ENCODE assay signal across 8 cellular contexts in genomic region chr7:149310113-149310836, GRCh38. TPM values are rescaled to one million over a fixed set of nuclear protein-coding genes. Genes with fewer than 3 reads are reported as not detected.
DNase-seq lines count a peak whose midpoint lies in the region; ATAC-seq and TF ChIP-seq lines count a peak whose summit lies in the region.

No MANE protein-coding gene starts in this region.

- H3K36me3 ChIP-seq in left ventricle myocardium inferior, result no peaks in the 10 kb centered on the region

- H3K27ac Mint-ChIP-seq in WTC11, result no peak overlapping the region
- H3K27ac Mint-ChIP-seq in stimulated activated naive B cell treated with anti-CD40 and anti-IgM and Interleukin-4, amounts not matched to agents 10 μg/mL and 1 μg/mL and 100 μg/mL, for 72 hours, result no peak overlapping the region

- peak; percentile 92 for ATAC-seq in GM19351 (IDR thresholded peaks at IDR 0.05; ENCODE audit: unreplicated experiment)
- peak; percentile 80 for ATAC-seq in WTC11
- peak; percentile 71 to 89 for ATAC-seq in stimulated activated naive B cell treated with anti-CD40 and anti-IgM and Interleukin-4, amounts not matched to agents 10 μg/mL and 1 μg/mL and 100 μg/mL, for 72 hours (replicated peaks)

- no peak overlapping the region for H3K4me3 ChIP-seq in left ventricle myocardium inferior

- H3K36me3 Mint-ChIP-seq in WTC11, result no peaks in the 10 kb centered on the region
- H3K36me3 Mint-ChIP-seq in stimulated activated naive B cell treated with anti-CD40 and anti-IgM and Interleukin-4, amounts not matched to agents 10 μg/mL and 1 μg/mL and 100 μg/mL, for 72 hours, result peaks cover 0 to 3% of the 10 kb centered on the region in 2 donors

- peaks cover 14% of the 10 kb centered on the region; the same call in 1 of the 2 replicates for H3K9me3 Mint-ChIP-seq in WTC11
- peaks cover 0 to 2% of the 10 kb centered on the region in 2 donors for H3K9me3 Mint-ChIP-seq in stimulated activated naive B cell treated with anti-CD40 and anti-IgM and Interleukin-4, amounts not matched to agents 10 μg/mL and 1 μg/mL and 100 μg/mL, for 72 hours

- POLR2A ChIA-PET in WTC11 (lab: Charles Lee), result interaction anchor here (0.6 kb wide), 1 partner anchor 25 kb away, joined by 3 read pairs; no protein-coding TSS in a partner anchor

- intact Hi-C loops in left ventricle myocardium inferior (cut with micrococcal nuclease), result no loop called here

- H3K9me3 ChIP-seq in left ventricle myocardium inferior (replicated peaks), result no peaks in the 10 kb centered on the region

- peaks cover 3% of the 10 kb centered on the region for H3K27me3 Mint-ChIP-seq in WTC11 (ENCODE audit: low read depth)
- peaks cover 3% of the 10 kb centered on the region in 2 donors for H3K27me3 Mint-ChIP-seq in stimulated activated naive B cell treated with anti-CD40 and anti-IgM and Interleukin-4, amounts not matched to agents 10 μg/mL and 1 μg/mL and 100 μg/mL, for 72 hours

- H3K27ac ChIP-seq in left ventricle myocardium inferior (replicated peaks), result no peak overlapping the region

- H3K4me3 Mint-ChIP-seq in WTC11, result no peak overlapping the region
- no peak overlapping the region for H3K4me3 Mint-ChIP-seq in stimulated activated naive B cell treated with anti-CD40 and anti-IgM and Interleukin-4, amounts not matched to agents 10 μg/mL and 1 μg/mL and 100 μg/mL, for 72 hours

- DNase-seq in COLO829 (ENCODE audit: low spot score), result peak; percentile 85
- peak; percentile 55 for DNase-seq in NCI-H1105 treated with DMSO at 0.1 percent for 48 hours (lab: John Stamatoyannopoulos, UW)
- DNase-seq in WTC11 (ENCODE audit: low spot score), result no peak
- no peak for DNase-seq in left ventricle myocardium inferior
- no peak for DNase-seq in stimulated activated naive B cell treated with anti-CD40 and anti-IgM and Interleukin-4, amounts not matched to agents 10 μg/mL and 1 μg/mL and 100 μg/mL, for 72 hours
- no peak for DNase-seq in UCSD-AML1 (lab: John Stamatoyannopoulos, UW; ENCODE audit: unreplicated experiment)
- no peak for DNase-seq in SHP77 (lab: John Stamatoyannopoulos, UW)

- H3K27me3 ChIP-seq in left ventricle myocardium inferior (ENCODE audit: low read depth), result peaks cover 10% of the 10 kb centered on the region

- CTCF ChIA-PET in WTC11 (lab: Charles Lee), result interaction anchor here (0.6 to 3.1 kb wide), 30 partner anchors 10 to 353 kb away, joined by 3 to 63 read pairs (median 5); partner anchors contain the start of genes ZNF398, ZNF777 and ZNF783

- no peaks in the 10 kb centered on the region for H3K4me1 ChIP-seq in left ventricle myocardium inferior

- H3K4me1 Mint-ChIP-seq in WTC11, result no peaks in the 10 kb centered on the region
- H3K4me1 Mint-ChIP-seq in stimulated activated naive B cell treated with anti-CD40 and anti-IgM and Interleukin-4, amounts not matched to agents 10 μg/mL and 1 μg/mL and 100 μg/mL, for 72 hours, result no peaks in the 10 kb centered on the region

- TF ChIP-seq CTCF in WTC11 (IDR thresholded peaks at IDR 0.05) (peak; percentile 21; the same call in 1 of the 2 replicates), left ventricle myocardium inferior (IDR thresholded peaks at IDR 0.05; ENCODE audit: borderline replicate concordance) (peak; percentile 54)

TF ChIP-seq in WTC11, 78 proteins besides CTCF, POLR2A, EP300 and RAD21:
- TF ChIP-seq ZSCAN18 (CRISPR knock-in tag; IDR thresholded peaks at IDR 0.05) (no peak), FOXK1 (CRISPR knock-in tag; IDR thresholded peaks at IDR 0.05) (no peak), ZNF416 (CRISPR knock-in tag; IDR thresholded peaks at IDR 0.05) (no peak), E2F1 (CRISPR knock-in tag; IDR thresholded peaks at IDR 0.05) (no peak), ZNF138 (CRISPR knock-in tag; conservative IDR thresholded peaks at IDR 0.05) (no peak), MXD4 (CRISPR knock-in tag; IDR thresholded peaks at IDR 0.05; ENCODE audit: borderline replicate concordance) (no peak), GRHL2 (CRISPR knock-in tag; IDR thresholded peaks at IDR 0.05; ENCODE audit: insufficient replicate concordance, severe bottlenecking) (no peak)
- TF ChIP-seq, protein P1, sequence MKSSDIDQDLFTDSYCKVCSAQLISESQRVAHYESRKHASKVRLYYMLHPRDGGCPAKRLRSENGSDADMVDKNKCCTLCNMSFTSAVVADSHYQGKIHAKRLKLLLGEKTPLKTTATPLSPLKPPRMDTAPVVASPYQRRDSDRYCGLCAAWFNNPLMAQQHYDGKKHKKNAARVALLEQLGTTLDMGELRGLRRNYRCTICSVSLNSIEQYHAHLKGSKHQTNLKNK (CRISPR knock-in tag; IDR thresholded peaks at IDR 0.05), result no peak

RNA-seq across cellular contexts. Expression of gene ZNF783, which starts 48.3 kb away (rescaled TPM):
- total RNA-seq in WTC11 (2021) (9.9 to 12.1 TPM (median 12.0 TPM) in 3 replicates), left ventricle myocardium inferior (4.5 TPM)

Comparison
In these comparisons a context has a peak if more than half of its experiments do, and no peak if none do; other contexts are left out.
1. DNase-seq: peak in COLO829 (single experiment) and NCI-H1105 treated with DMSO at 0.1 percent for 48 hours (single experiment); none in WTC11 (single experiment), left ventricle myocardium inferior (single experiment), stimulated activated naive B cell treated with anti-CD40 and anti-IgM and Interleukin-4, amounts not matched to agents 10 μg/mL and 1 μg/mL and 100 μg/mL, for 72 hours (single experiment), UCSD-AML1 (single experiment) and SHP77 (0 of 2).
2. Peak in every context shown above with its lines, with median percentiles within 50 percentile points of each other: ATAC-seq.